ENCODE assay signal across 8 cellular contexts in genomic region chr1:25267288-25268142, GRCh38. TPM values are rescaled to one million over a fixed set of nuclear protein-coding genes. Genes with fewer than 3 reads are reported as not detected.
DNase-seq lines count a peak whose midpoint lies in the region; ATAC-seq lines count a peak whose summit lies in the region.
"Not testable (repeated sequence)": the region's sequence is repeated elsewhere in the genome, so short reads cannot be mapped to it uniquely, and the experiment has no call there.

No MANE protein-coding gene starts in this region.

- not testable (repeated sequence) for H3K4ac ChIP-seq in mesendoderm (ENCODE audit: low read depth, low read length)

- not testable (repeated sequence) for H3K27me3 ChIP-seq in CD8-positive, alpha-beta memory T cell (ENCODE audit: insufficient read depth, low read length, poor library complexity, severe bottlenecking); NT2/D1 (ENCODE audit: insufficient read depth, insufficient read length); ectodermal cell (ENCODE audit: control insufficient read depth, insufficient read depth, low read length, poor library complexity, severe bottlenecking); mesendoderm (ENCODE audit: insufficient read depth, low read length, poor library complexity)

- not testable (repeated sequence) for H3K4me1 ChIP-seq in CD8-positive, alpha-beta memory T cell (ENCODE audit: insufficient read depth, low read length); NT2/D1 (ENCODE audit: insufficient read depth, insufficient read length); ectodermal cell (ENCODE audit: control insufficient read depth, insufficient read depth, low read length); mesendoderm (ENCODE audit: control insufficient read depth, low read depth, low read length)

- H2AK5ac ChIP-seq in mesendoderm (ENCODE audit: low read length): not testable (repeated sequence)

- 0% methylated on average over 30 to 31 of the region's 56 CpGs for WGBS in ectodermal cell, 2 experiments
- no CpG with 5 or more reads among the region's 56 CpGs for WGBS in mesendoderm (ENCODE audit: extremely low coverage, insufficient coverage, low lambda C conversion rate)

- H3K9ac ChIP-seq in NT2/D1 (ENCODE audit: insufficient read length, low read depth) (peak overlapping the region; percentile 72), mesendoderm (ENCODE audit: low read length) (peak overlapping the region; percentile 72)

- peak overlapping the region; percentile 85 for H3K56ac ChIP-seq in mesendoderm (ENCODE audit: low read length)

- peak overlapping the region; percentile 51 for H3K27ac ChIP-seq in CD8-positive, alpha-beta memory T cell (ENCODE audit: low read depth, low read length)
- peak overlapping the region; percentile 26 for H3K27ac ChIP-seq in ectodermal cell (ENCODE audit: insufficient read depth, low read depth, low read length, poor library complexity, severe bottlenecking)
- peak overlapping the region; percentile 81 for H3K27ac ChIP-seq in mesendoderm (ENCODE audit: low read depth, low read length)

- H2BK15ac ChIP-seq in mesendoderm (replicated peaks; ENCODE audit: low read depth): not testable (repeated sequence)

- not testable (repeated sequence) for H3K79me2 ChIP-seq in mesendoderm (ENCODE audit: control insufficient read depth, insufficient read depth, low read length)

- not testable (repeated sequence) for H3K4me2 ChIP-seq in mesendoderm (ENCODE audit: low read length)

- ATAC-seq in GM21447 (IDR thresholded peaks at IDR 0.05; ENCODE audit: unreplicated experiment): peak; percentile 60
- ATAC-seq in activated CD8-positive, alpha-beta memory T cell treated with anti-CD3 and anti-CD28 coated beads, Interleukin-2, amount 10 ng/mL, durations not matched to agents 7 days and 5 days: peak; percentile 85

- peak overlapping the region; percentile 65 to 95 (median 86) for H3K27ac Mint-ChIP-seq in CD8-positive, alpha-beta memory T cell
- peak overlapping the region; percentile 63 for H3K27ac Mint-ChIP-seq in activated CD8-positive, alpha-beta memory T cell treated with anti-CD3 and anti-CD28 coated beads, Interleukin-2, amount 10 ng/mL, durations not matched to agents 7 days and 5 days

- peaks cover 6 to 25% (median 22%) of the 10 kb centered on the region in 3 donors for H3K4me1 Mint-ChIP-seq in CD8-positive, alpha-beta memory T cell
- not testable (repeated sequence) for H3K4me1 Mint-ChIP-seq in activated CD8-positive, alpha-beta memory T cell treated with anti-CD3 and anti-CD28 coated beads, Interleukin-2, amount 10 ng/mL, durations not matched to agents 7 days and 5 days

- H3K36me3 ChIP-seq in CD8-positive, alpha-beta memory T cell (ENCODE audit: insufficient read depth, low read length); NT2/D1 (ENCODE audit: insufficient read depth, insufficient read length, low read length); ectodermal cell (ENCODE audit: control insufficient read depth, insufficient read depth, low read length); mesendoderm (ENCODE audit: control insufficient read depth, insufficient read depth, low read length): not testable (repeated sequence)

- not testable (repeated sequence) for H2BK5ac ChIP-seq in mesendoderm (ENCODE audit: low read length)

- H3K4me3 ChIP-seq in CD8-positive, alpha-beta memory T cell (ENCODE audit: low read length): peak overlapping the region; percentile 59
- H3K4me3 ChIP-seq in NT2/D1 (ENCODE audit: insufficient read length, low read depth) (peak overlapping the region; percentile 58), ectodermal cell (ENCODE audit: insufficient read depth, low read depth, low read length) (peak overlapping the region; percentile 47), mesendoderm (ENCODE audit: low read length) (peak overlapping the region; percentile 52)

- not testable (repeated sequence) for H3K18ac ChIP-seq in mesendoderm (ENCODE audit: low read length)

- H4K5ac ChIP-seq in mesendoderm (ENCODE audit: low read length): not testable (repeated sequence)

- H3K27me3 Mint-ChIP-seq in CD8-positive, alpha-beta memory T cell; activated CD8-positive, alpha-beta memory T cell treated with anti-CD3 and anti-CD28 coated beads, Interleukin-2, amount 10 ng/mL, durations not matched to agents 7 days and 5 days: not testable (repeated sequence)

- CTCF ChIA-PET in CD8-positive, alpha-beta memory T cell (lab: Charles Lee); activated CD8-positive, alpha-beta memory T cell treated with anti-CD3 and anti-CD28 coated beads, Interleukin-2, amount 10 ng/mL, durations not matched to agents 7 days and 5 days (lab: Charles Lee): not testable (repeated sequence)

- not testable (repeated sequence) for H2BK120ac ChIP-seq in mesendoderm (ENCODE audit: low read depth, low read length)

- H3K9me3 Mint-ChIP-seq in CD8-positive, alpha-beta memory T cell; activated CD8-positive, alpha-beta memory T cell treated with anti-CD3 and anti-CD28 coated beads, Interleukin-2, amount 10 ng/mL, durations not matched to agents 7 days and 5 days (ENCODE audit: low read depth): not testable (repeated sequence)

- H3K79me1 ChIP-seq in mesendoderm (ENCODE audit: low read length): not testable (repeated sequence)

- H3K36me3 Mint-ChIP-seq in CD8-positive, alpha-beta memory T cell: peaks cover 0 to 21% (median 4%) of the 10 kb centered on the region in 3 donors
- not testable (repeated sequence) for H3K36me3 Mint-ChIP-seq in activated CD8-positive, alpha-beta memory T cell treated with anti-CD3 and anti-CD28 coated beads, Interleukin-2, amount 10 ng/mL, durations not matched to agents 7 days and 5 days

- POLR2A ChIA-PET in CD8-positive, alpha-beta memory T cell (lab: Charles Lee): interaction anchor here (0.6 kb wide), 1 partner anchor 35 kb away, joined by 5 read pairs; the partner anchor contains the start of gene SYF2

- H3K4me3 Mint-ChIP-seq in CD8-positive, alpha-beta memory T cell: peak overlapping the region; percentile 80 to 89 (median 85)
- H3K4me3 Mint-ChIP-seq in activated CD8-positive, alpha-beta memory T cell treated with anti-CD3 and anti-CD28 coated beads, Interleukin-2, amount 10 ng/mL, durations not matched to agents 7 days and 5 days: peak overlapping the region; percentile 68

- not testable (repeated sequence) for H4K8ac ChIP-seq in mesendoderm (ENCODE audit: low read depth, low read length)

- H3K23ac ChIP-seq in mesendoderm (ENCODE audit: low read length): not testable (repeated sequence)

- peak; percentile 85 to 90 (median 89) for DNase-seq in CD8-positive, alpha-beta memory T cell
- peak; percentile 65 for DNase-seq in HS-5 (ENCODE audit: low read depth)
- peak; percentile 68 for DNase-seq in NT2/D1 (ENCODE audit: low read depth, low spot score)
- peak; percentile 84 for DNase-seq in activated CD8-positive, alpha-beta memory T cell treated with anti-CD3 and anti-CD28 coated beads, Interleukin-2, amount 10 ng/mL, durations not matched to agents 7 days and 5 days
- DNase-seq in mesendoderm: peak; percentile 90
- DNase-seq in stimulated activated CD8-positive, alpha-beta memory T cell treated with anti-CD3 and anti-CD28 coated beads, Interleukin-12 subunit alpha, Interleukin-12 subunit beta, amount 100 ng/mL, for 24 hours (ENCODE audit: extremely low read depth): peak; percentile 72

- not testable (repeated sequence) for H3K9me3 ChIP-seq in CD8-positive, alpha-beta memory T cell (ENCODE audit: low read length); NT2/D1 (ENCODE audit: insufficient read depth, low read length); ectodermal cell (ENCODE audit: control insufficient read depth, low read length)

RNA-seq across cellular contexts. Expression of gene RHD, which starts 4.8 kb away (rescaled TPM):
- not detected for total RNA-seq in CD8-positive, alpha-beta memory T cell
- polyA plus RNA-seq in CD8-positive, alpha-beta memory T cell: 0.46 TPM
- total RNA-seq in activated CD8-positive, alpha-beta memory T cell treated with anti-CD3 and anti-CD28 coated beads, Interleukin-2, amount 10 ng/mL, durations not matched to agents 7 days and 5 days: not detected
- polyA plus RNA-seq in ectodermal cell (2013, experiment 1 of 4): not detected
- polyA plus RNA-seq in ectodermal cell (2013, experiment 2 of 4): 0.14 TPM
- not detected for polyA plus RNA-seq in ectodermal cell (2013, experiment 3 of 4)
- polyA plus RNA-seq in ectodermal cell (2013, experiment 4 of 4): not detected
- polyA plus RNA-seq in mesendoderm (2013, experiment 1 of 2): not detected
- not detected for polyA plus RNA-seq in mesendoderm (2013, experiment 2 of 2)

RNA-seq across cellular contexts. Expression of gene RSRP1, which starts 20.3 kb away (rescaled TPM):
- 100 to 1,000 TPM; 116 to 124 TPM for total RNA-seq in CD8-positive, alpha-beta memory T cell
- 47.5 TPM for polyA plus RNA-seq in CD8-positive, alpha-beta memory T cell
- total RNA-seq in activated CD8-positive, alpha-beta memory T cell treated with anti-CD3 and anti-CD28 coated beads, Interleukin-2, amount 10 ng/mL, durations not matched to agents 7 days and 5 days: 100 to 1,000 TPM; 160 to 240 TPM
- polyA plus RNA-seq in ectodermal cell (2013, experiment 1 of 4): 136 TPM
- polyA plus RNA-seq in ectodermal cell (2013, experiment 2 of 4): 120 TPM
- polyA plus RNA-seq in ectodermal cell (2013, experiment 3 of 4): 116 TPM
- polyA plus RNA-seq in ectodermal cell (2013, experiment 4 of 4): 129 TPM
- polyA plus RNA-seq in mesendoderm (2013, experiment 1 of 2): 13.5 TPM
- polyA plus RNA-seq in mesendoderm (2013, experiment 2 of 2): 12.1 TPM

RNA-seq across cellular contexts. Expression of gene SYF2, which starts 35.2 kb away (rescaled TPM):
- 10 to 100 TPM; 38.4 to 40.4 TPM for total RNA-seq in CD8-positive, alpha-beta memory T cell
- polyA plus RNA-seq in CD8-positive, alpha-beta memory T cell: 90.7 TPM
- 10 to 100 TPM; 33.0 to 33.8 TPM for total RNA-seq in activated CD8-positive, alpha-beta memory T cell treated with anti-CD3 and anti-CD28 coated beads, Interleukin-2, amount 10 ng/mL, durations not matched to agents 7 days and 5 days
- 54.7 TPM for polyA plus RNA-seq in ectodermal cell (2013, experiment 1 of 4)
- 63.1 TPM for polyA plus RNA-seq in ectodermal cell (2013, experiment 2 of 4)
- 53.5 TPM for polyA plus RNA-seq in ectodermal cell (2013, experiment 3 of 4)
- polyA plus RNA-seq in ectodermal cell (2013, experiment 4 of 4): 63.8 TPM
- polyA plus RNA-seq in mesendoderm (2013, experiment 1 of 2): 66.8 TPM
- 67.6 TPM for polyA plus RNA-seq in mesendoderm (2013, experiment 2 of 2)

Comparison
In these comparisons a context has a peak if more than half of its experiments do, and no peak if none do; other contexts are left out.
1. Peak in every context shown above with its lines: DNase-seq, ATAC-seq, H3K4me3 ChIP-seq and H3K27ac ChIP-seq.
2. H3K27ac ChIP-seq: peak in every context shown above with its lines; median percentile 81 in mesendoderm; 51 in CD8-positive, alpha-beta memory T cell; 26 in ectodermal cell.